In the genomic region with DNA sequence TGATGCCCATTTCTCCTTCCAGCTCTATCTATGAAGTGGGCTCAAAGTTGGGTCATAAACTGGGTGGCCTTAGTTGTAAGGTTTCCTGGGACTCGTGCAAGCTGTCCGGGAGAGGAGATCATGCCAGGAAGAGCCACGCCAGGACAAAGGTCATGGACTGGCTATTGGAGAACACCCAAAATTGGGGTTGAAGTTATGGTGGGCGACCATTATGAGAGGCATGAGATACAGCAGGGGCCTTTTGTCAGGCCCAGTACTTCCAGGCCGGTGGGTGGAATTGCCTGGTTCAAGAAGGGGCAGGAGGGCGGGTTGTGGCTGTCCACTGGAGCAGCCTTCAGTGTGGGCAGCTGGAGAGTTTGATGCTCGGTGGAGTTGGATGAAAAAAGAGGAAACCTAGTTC, we compare ENCODE assay signal across 1 cellular context.
TF ChIP-seq lines count a peak whose summit lies in the region.

No MANE protein-coding gene starts in this region.

TF ChIP-seq in A549, 52 proteins besides CTCF, POLR2A, EP300 and RAD21 (continued from another document):
- TF ChIP-seq, protein P1, sequence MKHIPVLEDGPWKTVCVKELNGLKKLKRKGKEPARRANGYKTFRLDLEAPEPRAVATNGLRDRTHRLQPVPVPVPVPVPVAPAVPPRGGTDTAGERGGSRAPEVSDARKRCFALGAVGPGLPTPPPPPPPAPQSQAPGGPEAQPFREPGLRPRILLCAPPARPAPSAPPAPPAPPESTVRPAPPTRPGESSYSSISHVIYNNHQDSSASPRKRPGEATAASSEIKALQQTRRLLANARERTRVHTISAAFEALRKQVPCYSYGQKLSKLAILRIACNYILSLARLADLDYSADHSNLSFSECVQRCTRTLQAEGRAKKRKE (CRISPR knock-in tag; IDR thresholded peaks at IDR 0.05; ENCODE audit: low read depth) = no peak
- no peak for TF ChIP-seq KDM1A (IDR thresholded peaks at IDR 0.05; ENCODE audit: low read depth)
- TF ChIP-seq, protein P2, sequence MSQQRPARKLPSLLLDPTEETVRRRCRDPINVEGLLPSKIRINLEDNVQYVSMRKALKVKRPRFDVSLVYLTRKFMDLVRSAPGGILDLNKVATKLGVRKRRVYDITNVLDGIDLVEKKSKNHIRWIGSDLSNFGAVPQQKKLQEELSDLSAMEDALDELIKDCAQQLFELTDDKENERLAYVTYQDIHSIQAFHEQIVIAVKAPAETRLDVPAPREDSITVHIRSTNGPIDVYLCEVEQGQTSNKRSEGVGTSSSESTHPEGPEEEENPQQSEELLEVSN (IDR thresholded peaks at IDR 0.05; ENCODE audit: borderline replicate concordance, low read depth) = no peak
- no peak for TF ChIP-seq ZFP36 (IDR thresholded peaks at IDR 0.05; ENCODE audit: borderline replicate concordance, partially characterized antibody)
TF ChIP-seq in A549: peak in this region for 0.
